Comparison of ENCODE assay signal across 18 cellular contexts in genomic region chr5:147397616-147398015, GRCh38.
DNase-seq lines count a peak whose midpoint lies in the region; ATAC-seq, FAIRE-seq and TF ChIP-seq lines count a peak whose summit lies in the region.
"Had no signal": no experiment of that assay in that cellular context is flagged by ENCODE, and none has a peak within 500 bp of the region (broad histone marks: within the 10 kb centered on the region; RNA-seq: fewer than 3 reads in every experiment).

No MANE protein-coding gene starts in this region.

- no peak overlapping the region for H3K4me2 ChIP-seq in keratinocyte (ENCODE audit: control insufficient read depth, extremely low read depth, insufficient read depth, low read depth, low read length)

- no peaks in the 10 kb centered on the region for H3K4me1 ChIP-seq in keratinocyte (ENCODE audit: control insufficient read depth, extremely low read depth, insufficient read depth, low read length)

- no peaks in the 10 kb centered on the region for H3K27me3 ChIP-seq in keratinocyte (ENCODE audit: control insufficient read depth, extremely low read depth, insufficient read depth, low read length)
- H3K27me3 ChIP-seq: spleen, upper lobe of right lung had no signal

- TF ChIP-seq CTCF in WTC11 (IDR thresholded peaks at IDR 0.05) (no peak), keratinocyte (optimal IDR thresholded peaks at IDR 0.05 in 1 of 3, IDR thresholded peaks at IDR 0.05 in 1 of 3, conservative IDR thresholded peaks at IDR 0.05 in 1 of 3; ENCODE audit: extremely low read depth in 1 of 3, insufficient read depth in 2 of 3, low read length in 3 of 3) (peak in 2 of 3 experiments; percentile 12 to 13)

- DNase-seq in NCI-H82 (lab: John Stamatoyannopoulos, UW) (peak; percentile 19), NCI-H82 treated with DMSO at 0.1 percent for 48 hours (lab: John Stamatoyannopoulos, UW; ENCODE audit: unreplicated experiment) (no peak), KBM-7 (peak; percentile 17), WTC11 (ENCODE audit: low spot score) (peak; percentile 45), keratinocyte (ENCODE audit: low read depth, low spot score) (no peak), superior temporal gyrus (ENCODE audit: extremely low spot score) (no peak), DMS153 (lab: John Stamatoyannopoulos, UW) (no peak)
- DNase-seq in effector CD8-positive, alpha-beta T cell (lab: John Stamatoyannopoulos, UW): no peak
- DNase-seq: activated T-cell treated with anti-CD3 and anti-CD28 coated beads, Interleukin-2, amount 50 U/mL, for 1 hour; CD8-positive, alpha-beta T cell; effector CD4-positive, alpha-beta T cell; left ventricle myocardium superior; NCI-H1105 treated with DMSO at 0.1 percent for 48 hours; SHP77 treated with DMSO at 0.1 percent for 48 hours; spleen; stimulated activated naive B cell treated with anti-CD40 and anti-IgM and Interleukin-4, amounts not matched to agents 10 μg/mL and 1 μg/mL and 100 μg/mL, for 72 hours; upper lobe of right lung had no signal

- no peaks in the 10 kb centered on the region for H3K79me2 ChIP-seq in keratinocyte (ENCODE audit: control insufficient read depth, insufficient read depth, low read length)

- no peak for FAIRE-seq in keratinocyte (lab: Jason Lieb, UNC)

- no peak overlapping the region for H3K4me3 ChIP-seq in keratinocyte (ENCODE audit: control insufficient read depth in 2 of 3, extremely low read depth in 1 of 3, insufficient read depth in 2 of 3, low read depth in 1 of 3, low read length in 3 of 3)
- H3K4me3 ChIP-seq: spleen, upper lobe of right lung had no signal

- peak overlapping the region; percentile 44; the same call in 1 of the 2 replicates for H3K27ac Mint-ChIP-seq in WTC11
- H3K27ac Mint-ChIP-seq: activated naive CD8-positive, alpha-beta T cell; CD8-positive, alpha-beta T cell; stimulated activated naive B cell treated with anti-CD40 and anti-IgM and Interleukin-4, amounts not matched to agents 10 μg/mL and 1 μg/mL and 100 μg/mL, for 72 hours had no signal

- peak; percentile 81 for ATAC-seq in WTC11
- ATAC-seq: CD8-positive, alpha-beta T cell; left ventricle myocardium superior; stimulated activated naive B cell treated with anti-CD40 and anti-IgM and Interleukin-4, amounts not matched to agents 10 μg/mL and 1 μg/mL and 100 μg/mL, for 72 hours; upper lobe of right lung had no signal

- peaks cover 10% of the 10 kb centered on the region for H3K4me1 Mint-ChIP-seq in WTC11
- H3K4me1 Mint-ChIP-seq: stimulated activated naive B cell treated with anti-CD40 and anti-IgM and Interleukin-4, amounts not matched to agents 10 μg/mL and 1 μg/mL and 100 μg/mL, for 72 hours had no signal

- no peak overlapping the region for H3K27ac ChIP-seq in keratinocyte (ENCODE audit: control insufficient read depth, insufficient read depth, low read length)
- H3K27ac ChIP-seq: spleen, upper lobe of right lung had no signal

- no peaks in the 10 kb centered on the region for H3K9me1 ChIP-seq in keratinocyte (ENCODE audit: control insufficient read depth, extremely low read depth, insufficient read depth, low read length)

- H3K4me3 Mint-ChIP-seq in WTC11: no peak overlapping the region
- H3K4me3 Mint-ChIP-seq: activated naive CD8-positive, alpha-beta T cell; CD8-positive, alpha-beta T cell; stimulated activated naive B cell treated with anti-CD40 and anti-IgM and Interleukin-4, amounts not matched to agents 10 μg/mL and 1 μg/mL and 100 μg/mL, for 72 hours had no signal

- no peak overlapping the region for H2AFZ ChIP-seq in keratinocyte (ENCODE audit: control insufficient read depth, low read length)

- no peak overlapping the region for H3K9ac ChIP-seq in keratinocyte (ENCODE audit: control insufficient read depth, extremely low read depth, insufficient read depth, low read length)

- CTCF ChIA-PET in WTC11 (lab: Charles Lee): interaction anchor here (0.6 to 2.6 kb wide), 25 partner anchors 9 to 431 kb away, joined by 3 to 13 read pairs (median 4); partner anchors contain the start of gene STK32A

- dilution Hi-C loops in keratinocyte (cut with MboI; ENCODE audit: extremely low pct_ligation_motif_present, low sequenced_read_pairs): no loop called here

- H3K36me3 Mint-ChIP-seq in WTC11: peaks cover 83% of the 10 kb centered on the region
- H3K36me3 Mint-ChIP-seq: activated naive CD8-positive, alpha-beta T cell; CD8-positive, alpha-beta T cell; stimulated activated naive B cell treated with anti-CD40 and anti-IgM and Interleukin-4, amounts not matched to agents 10 μg/mL and 1 μg/mL and 100 μg/mL, for 72 hours had no signal

- H3K27me3 Mint-ChIP-seq in WTC11 (ENCODE audit: low read depth): no peaks in the 10 kb centered on the region
- H3K27me3 Mint-ChIP-seq: stimulated activated naive B cell treated with anti-CD40 and anti-IgM and Interleukin-4, amounts not matched to agents 10 μg/mL and 1 μg/mL and 100 μg/mL, for 72 hours had no signal

- POLR2A ChIA-PET in WTC11 (lab: Charles Lee): no interaction called here

- no peaks in the 10 kb centered on the region for H3K9me3 Mint-ChIP-seq in WTC11
- H3K9me3 Mint-ChIP-seq: CD8-positive, alpha-beta T cell; stimulated activated naive B cell treated with anti-CD40 and anti-IgM and Interleukin-4, amounts not matched to agents 10 μg/mL and 1 μg/mL and 100 μg/mL, for 72 hours had no signal

- H3K36me3 ChIP-seq in keratinocyte (ENCODE audit: control insufficient read depth in 2 of 2, extremely low read depth in 1 of 2, insufficient read depth in 2 of 2, low read length in 2 of 2): no peaks in the 10 kb centered on the region

- in situ Hi-C loops in KBM-7 (cut with MboI; ENCODE audit: low pct_unique_long_range_greater_than_20kb, low sequenced_read_pairs): no loop called here

- H4K20me1 ChIP-seq in keratinocyte (ENCODE audit: control insufficient read depth, extremely low read depth, insufficient read depth, low read length): no peaks in the 10 kb centered on the region

- H3K9me3 ChIP-seq in keratinocyte (ENCODE audit: control insufficient read depth, low read depth, low read length): no peaks in the 10 kb centered on the region
- H3K9me3 ChIP-seq: spleen, upper lobe of right lung had no signal

TF ChIP-seq in WTC11, 78 proteins besides CTCF, POLR2A, EP300 and RAD21 (continues in another document):
- TF ChIP-seq ZNF281 (CRISPR knock-in tag; IDR thresholded peaks at IDR 0.05) (no peak), E2F4 (CRISPR knock-in tag; IDR thresholded peaks at IDR 0.05; ENCODE audit: borderline replicate concordance, low read depth) (no peak), ERG (CRISPR knock-in tag; IDR thresholded peaks at IDR 0.05) (no peak), CREM (CRISPR knock-in tag; IDR thresholded peaks at IDR 0.05) (no peak), SP1 (CRISPR knock-in tag; conservative IDR thresholded peaks at IDR 0.05) (no peak), EMX1 (CRISPR knock-in tag; IDR thresholded peaks at IDR 0.05) (no peak), CDX4 (CRISPR knock-in tag; IDR thresholded peaks at IDR 0.05; ENCODE audit: borderline replicate concordance) (no peak)

Comparison
In these comparisons a context has a peak if more than half of its experiments do, and no peak if none do; other contexts are left out.
1. DNase-seq: peak in NCI-H82 (single experiment), KBM-7 (single experiment) and WTC11 (single experiment); none in NCI-H82 treated with DMSO at 0.1 percent for 48 hours (single experiment), keratinocyte (single experiment), superior temporal gyrus (single experiment), effector CD8-positive, alpha-beta T cell (single experiment) and DMS153 (single experiment).